ENCODE assay signal across 8 cellular contexts in genomic region chr19:39970674-39971379, GRCh38. TPM values are rescaled to one million over a fixed set of nuclear protein-coding genes. Genes with fewer than 3 reads are reported as not detected.
DNase-seq lines count a peak whose midpoint lies in the region; ATAC-seq and TF ChIP-seq lines count a peak whose summit lies in the region.

Gene PSMC4 (plus strand): TSS chr19:39971165. CDS start chr19:39971203, 38 bp downstream.

- CTCF ChIA-PET in naive thymus-derived CD4-positive, alpha-beta T cell (lab: Charles Lee), result interaction anchor here (0.6 to 4.5 kb wide), 40 partner anchors 8 to 846 kb away, joined by 3 to 54 read pairs (median 6); partner anchors contain the start of genes FBL, ZNF546 and ZNF780A

- H3F3A ChIP-seq in DOHH2 (ENCODE audit: control insufficient read depth, insufficient read depth), result no peaks in the 10 kb centered on the region

- H3K4me3 ChIP-seq in DOHH2 (ENCODE audit: low read length), result peak within 1 kb of the TSS; percentile 92
- peak within 1 kb of the TSS; percentile 88 for H3K4me3 ChIP-seq in naive thymus-derived CD4-positive, alpha-beta T cell (ENCODE audit: low read length)

- H3K79me2 ChIP-seq in DOHH2 (ENCODE audit: control insufficient read depth, low read length), result peaks cover 29% of the 10 kb centered on the region

- H3K27me3 ChIP-seq in DOHH2 (ENCODE audit: control insufficient read depth, low read length), result no peaks in the 10 kb centered on the region
- H3K27me3 ChIP-seq in naive thymus-derived CD4-positive, alpha-beta T cell (ENCODE audit: control insufficient read depth in 2 of 2, insufficient read depth in 2 of 2, low read length in 2 of 2), result no peaks in the 10 kb centered on the region

- peak within 1 kb of the TSS; percentile 62 for H3K27ac ChIP-seq in DOHH2 (ENCODE audit: low read depth, low read length)
- peak within 1 kb of the TSS; percentile 95 for H3K27ac ChIP-seq in naive thymus-derived CD4-positive, alpha-beta T cell (ENCODE audit: low read depth, low read length)

- intact Hi-C loops in naive thymus-derived CD4-positive, alpha-beta T cell (cut with micrococcal nuclease), result loop anchor here (1.0 to 10.0 kb wide), 22 partner anchors 12 to 744 kb away; partner anchors contain the start of genes DYRK1B (in 2 of the 2), MAP3K10 (in 2 of the 2), SERTAD3 (in 2 of the 2) and ZNF780A (in 2 of the 2)

- peak within 1 kb of the TSS; percentile 95 for H3K4me2 ChIP-seq in DOHH2 (ENCODE audit: low read length)

- H3K27me3 Mint-ChIP-seq in naive thymus-derived CD4-positive, alpha-beta T cell, result no peaks in the 10 kb centered on the region

- ATAC-seq in GM21825 (IDR thresholded peaks at IDR 0.05; ENCODE audit: unreplicated experiment), result peak; percentile 91
- ATAC-seq in naive thymus-derived CD4-positive, alpha-beta T cell, result peak; percentile 98

- H3K36me3 ChIP-seq in DOHH2 (ENCODE audit: control insufficient read depth, low read length), result peaks cover 40% of the 10 kb centered on the region
- peaks cover 0 to 36% (median 5%) of the 10 kb centered on the region in 3 experiments for H3K36me3 ChIP-seq in naive thymus-derived CD4-positive, alpha-beta T cell (ENCODE audit: control insufficient read depth in 2 of 3, insufficient read depth in 3 of 3, low read length in 3 of 3)

- POLR2A ChIA-PET in naive thymus-derived CD4-positive, alpha-beta T cell (lab: Charles Lee), result interaction anchor here (0.6 to 3.8 kb wide), 25 partner anchors 8 to 220 kb away, joined by 3 to 91 read pairs (median 8); partner anchors contain the start of genes DYRK1B, FBL, FCGBP and ZNF546

- H3K9me3 Mint-ChIP-seq in naive thymus-derived CD4-positive, alpha-beta T cell, result peaks cover 0 to 3% (median 0%) of the 10 kb centered on the region in 11 donors

- peaks cover 24% of the 10 kb centered on the region for H3K4me1 ChIP-seq in DOHH2 (ENCODE audit: control insufficient read depth, low read length)
- H3K4me1 ChIP-seq in naive thymus-derived CD4-positive, alpha-beta T cell (ENCODE audit: control insufficient read depth in 2 of 2, insufficient read depth in 2 of 2, low read length in 2 of 2), result peaks cover 27 to 32% of the 10 kb centered on the region in 2 donors

- TF ChIP-seq CTCF in DOHH2 (IDR thresholded peaks at IDR 0.05; ENCODE audit: low read depth, low read length, poor library complexity, severe bottlenecking), result peak; percentile 93

- no peaks in the 10 kb centered on the region for H3K9me2 ChIP-seq in DOHH2 (replicated peaks; ENCODE audit: control insufficient read depth, low read length)

- peak within 1 kb of the TSS; percentile 92 to 100 (median 94) for H3K4me3 Mint-ChIP-seq in naive thymus-derived CD4-positive, alpha-beta T cell

- H3K36me3 Mint-ChIP-seq in naive thymus-derived CD4-positive, alpha-beta T cell, result peaks cover 0 to 46% (median 23%) of the 10 kb centered on the region in 5 donors

- H3K27ac Mint-ChIP-seq in naive thymus-derived CD4-positive, alpha-beta T cell, result peak within 1 kb of the TSS; percentile 95 to 99 (median 97)

- H4K20me1 ChIP-seq in DOHH2 (ENCODE audit: control insufficient read depth, insufficient read depth, low read depth, low read length), result no peaks in the 10 kb centered on the region

- no peaks in the 10 kb centered on the region for H3K9me3 ChIP-seq in DOHH2 (ENCODE audit: control insufficient read depth, insufficient read depth, low read length)
- no peaks in the 10 kb centered on the region for H3K9me3 ChIP-seq in naive thymus-derived CD4-positive, alpha-beta T cell (ENCODE audit: control insufficient read depth in 2 of 3, low read length in 3 of 3)

- H3K4me1 Mint-ChIP-seq in naive thymus-derived CD4-positive, alpha-beta T cell, result peaks cover 39 to 61% (median 53%) of the 10 kb centered on the region in 7 donors

- DNase-seq in Kasumi-1 (lab: John Stamatoyannopoulos, UW) (peak; percentile 98 to 99), RPMI7951 (ENCODE audit: low read depth) (peak; percentile 99), fibroblast of gingiva (ENCODE audit: low read depth) (peak; percentile 99)
- peak; percentile 96 to 97 for DNase-seq in activated T-helper 1 cell treated with anti-CD3 and anti-CD28 coated beads, Interleukin-2, amount 50 U/mL, for 16 hours (ENCODE audit: low read depth in 1 of 2, low spot score in 1 of 2)
- DNase-seq in naive thymus-derived CD4-positive, alpha-beta T cell, result peak; percentile 94 to 99 (median 98)
- peak; percentile 94 to 98 (median 97) for DNase-seq in stimulated activated naive CD4-positive, alpha-beta T cell (lab: John Stamatoyannopoulos, UW)

RNA-seq across cellular contexts. Expression of gene PSMC4, which starts in this region (rescaled TPM):
- total RNA-seq in RPMI7951 (2014; rRNA removed; shearing (Covaris generic)), result 234 and 258 TPM in 2 replicates
- total RNA-seq in naive thymus-derived CD4-positive, alpha-beta T cell, result 100 to 1,000 TPM in 1 of 5 experiments, 10 to 100 TPM in 4; 48.7 to 146 (median 69.1) TPM
- polyA plus RNA-seq in naive thymus-derived CD4-positive, alpha-beta T cell, result 10 to 100 TPM; 73.5 to 91.1 TPM

Comparison
In these comparisons a context has a peak if more than half of its experiments do, and no peak if none do; other contexts are left out.
1. Peak in every context shown above with its lines: DNase-seq, ATAC-seq, H3K4me3 ChIP-seq and H3K27ac ChIP-seq.